10 cellular contexts compared by ENCODE assay signal in the genomic region with DNA sequence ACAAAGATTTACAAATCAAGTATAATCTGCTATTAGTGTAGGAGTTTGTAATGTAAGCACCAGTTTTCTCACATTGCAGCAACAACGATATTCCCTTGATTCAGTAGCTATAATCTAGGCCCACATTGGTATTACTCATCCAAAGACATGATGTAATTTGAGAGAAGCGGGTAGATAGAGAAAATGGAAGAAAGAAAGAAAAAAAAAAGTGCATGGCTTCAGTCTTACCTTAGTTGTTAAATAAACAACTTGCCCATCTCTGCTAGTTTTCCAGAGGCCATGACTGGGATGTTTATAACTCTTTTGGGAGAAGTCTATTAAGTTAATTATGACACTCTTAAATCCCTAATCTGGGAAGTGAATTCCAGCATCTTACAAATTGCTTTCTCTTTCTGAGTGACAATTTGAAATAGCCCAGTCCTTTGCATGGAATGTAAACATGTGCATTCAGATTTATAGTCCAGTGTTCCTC. TPM values are rescaled to one million over a fixed set of nuclear protein-coding genes. Genes with fewer than 3 reads are reported as not detected.
DNase-seq lines count a peak whose midpoint lies in the region; ATAC-seq and TF ChIP-seq lines count a peak whose summit lies in the region.
"Had no signal": no experiment of that assay in that cellular context is flagged by ENCODE, and none has a peak within 500 bp of the region (broad histone marks: within the 10 kb centered on the region; RNA-seq: fewer than 3 reads in every experiment).

No MANE protein-coding gene starts in this region.

- peak overlapping the region; percentile 97 for H3K4me3 Mint-ChIP-seq in activated T-helper 17 cell treated with anti-CD3 and anti-CD28 coated beads, Interleukin-2, amount 50 U/mL, for 72 hours

- dilution Hi-C loops in IMR-90 (cut with HindIII; ENCODE audit: low sequenced_read_pairs, unreplicated experiment) = no loop called here

- CTCF ChIA-PET in IMR-90 (lab: Yijun Ruan, JAX) = interaction anchor here (0.7 to 1.0 kb wide), 2 partner anchors 22 to 168 kb away, joined by 3 read pairs; no protein-coding TSS in a partner anchor

- H4K91ac ChIP-seq in IMR-90 (ENCODE audit: insufficient read depth, low read depth, low read length) = no peak overlapping the region

- peak; percentile 36 for ATAC-seq in IMR-90 (ENCODE audit: low read depth)
- no peak for ATAC-seq in activated T-helper 17 cell treated with anti-CD3 and anti-CD28 coated beads, Interleukin-2, amount 50 U/mL, for 72 hours (replicated peaks)

- no peak overlapping the region; the same call in 1 of the 2 replicates for H2BK20ac ChIP-seq in IMR-90 (ENCODE audit: low read depth, low read length)

- peaks cover 6% of the 10 kb centered on the region; the same call in 1 of the 2 replicates for H3K9me1 ChIP-seq in IMR-90 (ENCODE audit: insufficient read depth, low read length)

- H2BK15ac ChIP-seq in IMR-90 (ENCODE audit: low read depth, low read length) = no peak overlapping the region

- no peak overlapping the region; the same call in 1 of the 2 replicates for H3K9ac ChIP-seq in IMR-90 (ENCODE audit: low read depth, low read length)

- no peaks in the 10 kb centered on the region for H3K27me3 ChIP-seq in IMR-90 (ENCODE audit: control insufficient read depth, insufficient read depth, low read length)
- H3K27me3 ChIP-seq: tibial artery had no signal

- H4K5ac ChIP-seq in IMR-90 (ENCODE audit: low read depth, low read length) = 0 out of 2 replicates have a peak overlapping the region, but pooled peaks have one; percentile 4

- peak overlapping the region; percentile 44; the same call in 1 of the 2 replicates for H2BK120ac ChIP-seq in IMR-90 (ENCODE audit: low read depth, low read length)

- H4K20me1 ChIP-seq in IMR-90 (ENCODE audit: insufficient read depth, low read length) = no peaks in the 10 kb centered on the region

- no peak overlapping the region for H2AFZ ChIP-seq in IMR-90 (replicated peaks; ENCODE audit: low read length, poor library complexity)

- peaks cover 24% of the 10 kb centered on the region for H3K36me3 Mint-ChIP-seq in activated T-helper 17 cell treated with anti-CD3 and anti-CD28 coated beads, Interleukin-2, amount 50 U/mL, for 72 hours (ENCODE audit: low read depth)

- H3K27me3 Mint-ChIP-seq in activated T-helper 17 cell treated with anti-CD3 and anti-CD28 coated beads, Interleukin-2, amount 50 U/mL, for 72 hours = no peaks in the 10 kb centered on the region

- H3K79me1 ChIP-seq in IMR-90 (ENCODE audit: low read depth in 1 of 2, low read length in 2 of 2) = peaks cover 6 to 24% of the 10 kb centered on the region in 2 experiments; a peak in 3 of 4 replicates

- intact Hi-C loops in IMR-90 (cut with micrococcal nuclease) = no loop called here

- no peak for TF ChIP-seq POLR2A in IMR-90 (IDR thresholded peaks at IDR 0.05; ENCODE audit: low read depth, low read length)

- H3K9me3 Mint-ChIP-seq in activated T-helper 17 cell treated with anti-CD3 and anti-CD28 coated beads, Interleukin-2, amount 50 U/mL, for 72 hours = no peaks in the 10 kb centered on the region

- peak overlapping the region; percentile 55 for H3K4me2 ChIP-seq in IMR-90 (ENCODE audit: low read depth, low read length)

- H3K4ac ChIP-seq in IMR-90 (ENCODE audit: low read depth, low read length) = peak overlapping the region; percentile 65; the same call in 1 of the 2 replicates

- peak overlapping the region in 1 of 2 experiments; percentile 63; a peak in 2 of 4 replicates for H4K8ac ChIP-seq in IMR-90 (ENCODE audit: low read depth in 2 of 2, low read length in 2 of 2)

- no peak overlapping the region; the same call in 1 of the 2 replicates for H3K18ac ChIP-seq in IMR-90 (ENCODE audit: low read depth, low read length)

- in situ Hi-C loops in Caki2 (cut with HindIII; ENCODE audit: low pct_unique_long_range_greater_than_20kb, low sequenced_read_pairs) = no loop called here
- in situ Hi-C loops in IMR-90 (cut with MboI; ENCODE audit: low sequenced_read_pairs) = no loop called here

- H3K4me1 ChIP-seq in IMR-90 (ENCODE audit: control insufficient read depth, insufficient read depth, low read length) = 0 out of 2 replicates have a peak, but pooled peaks cover 1% of the 10 kb centered on the region

- no CpG with 5 or more reads among the region's 2 CpGs for WGBS in IMR-90 (ENCODE audit: extremely low coverage in 2 of 2, insufficient read length in 1 of 2), 2 experiments

- DNase-seq in Caki2 (ENCODE audit: low read depth) (peak; percentile 24), IMR-90 (peak; percentile 78), iris pigment epithelial cell (ENCODE audit: low read depth) (peak; percentile 81), activated gamma-delta T cell (lab: John Stamatoyannopoulos, UW) (no peak), medulla oblongata (ENCODE audit: extremely low spot score) (no peak)
- DNase-seq in effector CD8-positive, alpha-beta T cell (lab: John Stamatoyannopoulos, UW) = no peak
- DNase-seq in stimulated activated CD8-positive, alpha-beta memory T cell treated with anti-CD3 and anti-CD28 coated beads, Interleukin-4, amount 100 ng/mL, for 48 hours = no peak
- DNase-seq: midbrain, tibial artery had no signal

- H3K4me3 ChIP-seq in IMR-90 (ENCODE audit: insufficient read depth, low read depth, low read length) = no peak overlapping the region
- H3K4me3 ChIP-seq: tibial artery had no signal

- no peaks in the 10 kb centered on the region for H3K9me3 ChIP-seq in IMR-90 (ENCODE audit: control insufficient read depth, insufficient read depth, low read length)
- H3K9me3 ChIP-seq: tibial artery had no signal

- no peak overlapping the region for H3K56ac ChIP-seq in IMR-90 (ENCODE audit: extremely low read depth, insufficient read depth, low read length)

- peak overlapping the region; percentile 71 for H3K27ac Mint-ChIP-seq in activated T-helper 17 cell treated with anti-CD3 and anti-CD28 coated beads, Interleukin-2, amount 50 U/mL, for 72 hours

- H3K27ac ChIP-seq in IMR-90 (ENCODE audit: insufficient read depth, low read length) = peak overlapping the region; percentile 34; the same call in 1 of the 2 replicates
- H3K27ac ChIP-seq: tibial artery had no signal

- H2BK5ac ChIP-seq in IMR-90 (ENCODE audit: low read depth, low read length, poor library complexity, severe bottlenecking) = peak overlapping the region; percentile 50

- H3K4me1 Mint-ChIP-seq in activated T-helper 17 cell treated with anti-CD3 and anti-CD28 coated beads, Interleukin-2, amount 50 U/mL, for 72 hours = peaks cover 17% of the 10 kb centered on the region

- no peak overlapping the region for H3K14ac ChIP-seq in IMR-90 (replicated peaks; ENCODE audit: low read depth, low read length)

- H2AK5ac ChIP-seq in IMR-90 (ENCODE audit: low read depth, low read length) = no peak overlapping the region

- no peaks in the 10 kb centered on the region for H3K36me3 ChIP-seq in IMR-90 (ENCODE audit: control insufficient read depth, insufficient read depth, low read length)
- H3K36me3 ChIP-seq: tibial artery had no signal

- no peak for TF ChIP-seq CTCF in IMR-90 (conservative IDR thresholded peaks at IDR 0.05; ENCODE audit: low read depth, low read length)

- POLR2A ChIA-PET in IMR-90 (lab: Charles Lee; ENCODE audit: unreplicated experiment) = no interaction called here

- H2AK9ac ChIP-seq in IMR-90 (replicated peaks; ENCODE audit: low read depth, low read length, poor library complexity) = no peak overlapping the region

- TF ChIP-seq RAD21 in IMR-90 (IDR thresholded peaks at IDR 0.05; ENCODE audit: low read length) = no peak

- H3K23ac ChIP-seq in IMR-90 (ENCODE audit: low read depth, low read length) = peak overlapping the region; percentile 60; the same call in 1 of the 2 replicates

- TSS peak; percentile 11 for BruUV-seq in IMR-90 (replicated peaks; lab: Mats Ljungman, UMichigan)

TF ChIP-seq in IMR-90, 13 proteins besides CTCF, POLR2A, EP300 and RAD21:
- TF ChIP-seq CEBPB (IDR thresholded peaks at IDR 0.05; ENCODE audit: low read depth, low read length) = peak; percentile 78
- no peak for TF ChIP-seq NFE2L2 (IDR thresholded peaks at IDR 0.05; ENCODE audit: low read depth, low read length)
- peak; percentile 29; the same call in 1 of the 2 replicates for TF ChIP-seq FOS (IDR thresholded peaks at IDR 0.05; ENCODE audit: low read depth, low read length)

RNA-seq across cellular contexts. Expression of gene MELK, which starts 2.8 kb away (rescaled TPM):
- 23.3 and 27.1 TPM in 2 replicates for total RNA-seq in Caki2 (2014; rRNA removed; shearing (Covaris generic); ENCODE audit: low replicate concordance)
- 27.4 and 39.4 TPM in 2 replicates for total RNA-seq in IMR-90 (2012; rRNA removed)
- polyA plus RNA-seq in IMR-90 (2012; rRNA removed) = 17.8 and 20.8 TPM in 2 replicates
- polyA plus RNA-seq in IMR-90 (2012; cell fraction: cytosol; rRNA removed) = 2.2 and 4.1 TPM in 2 replicates
- polyA plus RNA-seq in IMR-90 (2012; cell fraction: nucleus; rRNA removed; ENCODE audit: low replicate concordance) = 1.8 and 10.1 TPM in 2 replicates
- total RNA-seq in activated T-helper 17 cell treated with anti-CD3 and anti-CD28 coated beads, Interleukin-2, amount 50 U/mL, for 72 hours = 10 to 100 TPM; 37.2 to 57.7 TPM

Comparison
In these comparisons a context has a peak if more than half of its experiments do, and no peak if none do; other contexts are left out.
1. DNase-seq: peak in Caki2 (single experiment), IMR-90 (single experiment) and iris pigment epithelial cell (single experiment); none in activated gamma-delta T cell (single experiment), medulla oblongata (single experiment), effector CD8-positive, alpha-beta T cell (single experiment) and stimulated activated CD8-positive, alpha-beta memory T cell treated with anti-CD3 and anti-CD28 coated beads, Interleukin-4, amount 100 ng/mL, for 48 hours (single experiment).